Comparison of ENCODE assay signal across 8 cellular contexts in the genomic region with DNA sequence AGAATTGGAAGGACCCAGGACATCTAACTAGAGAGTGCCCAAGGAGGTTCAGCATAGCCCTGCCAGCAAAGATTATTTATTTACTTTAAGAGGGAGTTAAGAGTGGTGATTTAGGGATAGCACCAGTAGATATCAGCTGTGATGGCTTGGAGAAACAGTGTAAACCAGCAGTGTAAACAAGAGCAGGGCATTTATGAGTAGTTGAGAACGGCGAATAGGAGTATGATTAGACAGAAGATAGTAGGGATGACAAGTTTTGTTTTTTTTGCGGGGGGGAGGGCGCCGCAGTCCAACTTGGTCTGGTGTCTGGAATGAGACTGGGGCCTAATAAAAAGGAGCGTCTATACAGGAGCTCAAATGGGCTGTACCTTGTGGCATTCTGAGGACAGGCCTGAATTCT.
A peak's percentile ranks its signal among the peaks of the same experiment; 100 is the strongest.
DNase-seq lines count a peak whose midpoint lies in the region; ATAC-seq, FAIRE-seq and TF ChIP-seq lines count a peak whose summit lies in the region.
"Not testable (repeated sequence)": the region's sequence is repeated elsewhere in the genome, so short reads cannot be mapped to it uniquely, and the experiment has no call there.

No MANE protein-coding gene starts in this region.

- H3K56ac ChIP-seq in H1 (replicated peaks; ENCODE audit: insufficient read length, low read depth, low read length) = not testable (repeated sequence)

- not testable (repeated sequence) for H3K4me3 ChIP-seq in GM23338; H1 (ENCODE audit: extremely low read depth in 1 of 4, insufficient read depth in 2 of 4, low read depth in 3 of 4, low read length in 4 of 4); trophoblast cell (ENCODE audit: low read depth, low read length)

- not testable (repeated sequence) for H4K5ac ChIP-seq in H1 (ENCODE audit: insufficient read length, low read depth, low read length)

- not testable (repeated sequence) for H3K79me2 ChIP-seq in GM23338 (replicated peaks; ENCODE audit: insufficient read depth); H1 (ENCODE audit: control insufficient read depth in 1 of 2, insufficient read depth in 2 of 2, low read length in 2 of 2); trophoblast cell (ENCODE audit: control insufficient read depth, insufficient read depth, low read length, poor library complexity)

- H2BK20ac ChIP-seq in H1 (ENCODE audit: low read length) = not testable (repeated sequence)

- TF ChIP-seq RAD21 in H1 (IDR thresholded peaks at IDR 0.05 in 1 of 2, conservative IDR thresholded peaks at IDR 0.05 in 1 of 2; ENCODE audit: low read depth in 2 of 2, low read length in 2 of 2) = not testable (repeated sequence)

- H3K27me3 ChIP-seq in GM23338 (ENCODE audit: insufficient read depth); H1 (replicated peaks in 1 of 4; ENCODE audit: control insufficient read depth in 3 of 4, extremely low read depth in 1 of 4, insufficient read depth in 3 of 4, low read length in 3 of 4); trophoblast cell (ENCODE audit: insufficient read depth, low read length): not testable (repeated sequence)

- H3F3A ChIP-seq in GM23338 (replicated peaks; ENCODE audit: low read depth) = not testable (repeated sequence)

- not testable (repeated sequence) for ATAC-seq in GM23338, left lobe of liver

- POLR2A ChIA-PET in HEK293T (lab: Yijun Ruan, JAX) = not testable (repeated sequence)
- POLR2A ChIA-PET in H1 (lab: Charles Lee; ENCODE audit: partially characterized antibody) = interaction anchor here (0.8 kb wide), 2 partner anchors 9 to 19 kb away, joined by 3 read pairs; no protein-coding TSS in a partner anchor

- not testable (repeated sequence) for H3K23me2 ChIP-seq in H1 (ENCODE audit: low read depth, low read length)

- not testable (repeated sequence) for H2BK12ac ChIP-seq in H1 (ENCODE audit: low read depth, low read length); trophoblast cell (ENCODE audit: low read length)

- not testable (repeated sequence) for H3K18ac ChIP-seq in H1 (ENCODE audit: extremely low read depth, low read length); trophoblast cell (ENCODE audit: low read length)

- not testable (repeated sequence) for H2AK5ac ChIP-seq in H1 (ENCODE audit: low read depth, low read length); trophoblast cell (ENCODE audit: low read length)

- FAIRE-seq in H1 (lab: Jason Lieb, UNC) = not testable (repeated sequence)

- not testable (repeated sequence) for H3K9me3 Mint-ChIP-seq in GM23338

- not testable (repeated sequence) for TF ChIP-seq POLR2A in H1 (IDR thresholded peaks at IDR 0.05; ENCODE audit: control extremely low read depth in 1 of 2, low read depth in 2 of 2, low read length in 2 of 2)

- H3K79me1 ChIP-seq in H1 (ENCODE audit: low read depth, low read length); trophoblast cell (ENCODE audit: low read length): not testable (repeated sequence)

- H3K27ac Mint-ChIP-seq in GM23338 = not testable (repeated sequence)

- not testable (repeated sequence) for H3K4me2 ChIP-seq in GM23338; H1 (ENCODE audit: insufficient read depth in 1 of 2, low read depth in 2 of 2, low read length in 2 of 2); trophoblast cell (ENCODE audit: low read length)

- H3K27me3 Mint-ChIP-seq in GM23338 (ENCODE audit: insufficient read depth, low read depth, poor library complexity) = not testable (repeated sequence)

- not testable (repeated sequence) for TF ChIP-seq EP300 in H1 (IDR thresholded peaks at IDR 0.05; ENCODE audit: borderline replicate concordance in 1 of 2, low read depth in 2 of 2, low read length in 2 of 2)

- H2BK5ac ChIP-seq in H1 (ENCODE audit: low read depth, low read length) = peak overlapping the region; percentile 24; the same call in 1 of the 2 replicates
- H2BK5ac ChIP-seq in trophoblast cell (ENCODE audit: low read depth, low read length, poor library complexity) = not testable (repeated sequence)

- not testable (repeated sequence) for H4K91ac ChIP-seq in H1 (replicated peaks; ENCODE audit: insufficient read length, low read length); trophoblast cell (ENCODE audit: low read depth, low read length)

- not testable (repeated sequence) for H3K4me3 Mint-ChIP-seq in GM23338

- H3K14ac ChIP-seq in H1 (ENCODE audit: insufficient read length); trophoblast cell (ENCODE audit: low read length): not testable (repeated sequence)

- not testable (repeated sequence) for TF ChIP-seq CTCF in C4-2B (conservative IDR thresholded peaks at IDR 0.05); GM23338 (conservative IDR thresholded peaks at IDR 0.05; ENCODE audit: low read depth in 2 of 2); VCaP (conservative IDR thresholded peaks at IDR 0.05); H1 (IDR thresholded peaks at IDR 0.05; ENCODE audit: control extremely low read depth in 1 of 3, insufficient read depth in 1 of 3, low read depth in 1 of 3, low read length in 3 of 3)

- not testable (repeated sequence) for H2AFZ ChIP-seq in GM23338; H1 (ENCODE audit: low read length); trophoblast cell (ENCODE audit: insufficient read depth, low read length, poor library complexity)

- not testable (repeated sequence) for H3K9ac ChIP-seq in H1 (replicated peaks in 1 of 4; ENCODE audit: extremely low read depth in 1 of 4, low read depth in 3 of 4, low read length in 3 of 4); trophoblast cell (ENCODE audit: low read length)

- H3K23ac ChIP-seq in H1 (ENCODE audit: insufficient read length); trophoblast cell (ENCODE audit: low read length): not testable (repeated sequence)

- peak overlapping the region; percentile 77; the same call in 1 of the 2 replicates for H3K27ac ChIP-seq in C4-2B
- H3K27ac ChIP-seq in GM23338 (ENCODE audit: low read depth) = 0 out of 2 replicates have a peak overlapping the region, but pooled peaks have one; percentile 56
- H3K27ac ChIP-seq in VCaP = peak overlapping the region; percentile 87
- H3K27ac ChIP-seq in H1 (ENCODE audit: low read depth, low read length); trophoblast cell (ENCODE audit: low read depth, low read length): not testable (repeated sequence)

- H3K9me3 ChIP-seq in H1 (ENCODE audit: insufficient read depth in 2 of 2, low read depth in 1 of 2, low read length in 1 of 2); trophoblast cell (ENCODE audit: insufficient read depth, low read depth, low read length): not testable (repeated sequence)

- H2BK15ac ChIP-seq in H1 (ENCODE audit: low read length) = not testable (repeated sequence)

- H4K12ac ChIP-seq in trophoblast cell (ENCODE audit: low read depth, low read length) = not testable (repeated sequence)

- not testable (repeated sequence) for H4K8ac ChIP-seq in H1 (ENCODE audit: extremely low read depth, insufficient read depth, low read length); trophoblast cell (ENCODE audit: low read depth, low read length)

- H3K36me3 Mint-ChIP-seq in GM23338 (ENCODE audit: low read depth) = not testable (repeated sequence)

- CTCF ChIA-PET in HEK293T (lab: Yijun Ruan, JAX) = not testable (repeated sequence)
- CTCF ChIA-PET in H1 (lab: Charles Lee; ENCODE audit: partially characterized antibody) = interaction anchor here (0.6 kb wide), 2 partner anchors 43 to 1177 kb away, joined by 3 to 4 read pairs; no protein-coding TSS in a partner anchor

- not testable (repeated sequence) for H4K20me1 ChIP-seq in GM23338 (replicated peaks; ENCODE audit: insufficient read depth); H1 (replicated peaks in 1 of 2; ENCODE audit: control insufficient read depth in 1 of 2, insufficient read depth in 2 of 2, low read length in 2 of 2)

- DNase-seq in GM23338 (ENCODE audit: low spot score); HEK293T (ENCODE audit: extremely low spot score); trophoblast cell: not testable (repeated sequence)
- peak in 1 of 2 experiments; percentile 22 for DNase-seq in H1 (ENCODE audit: low read depth in 1 of 2, low spot score in 2 of 2)
- peak; percentile 3 for DNase-seq in left lobe of liver (ENCODE audit: low spot score)
- peak; percentile 18 for DNase-seq in ureter (ENCODE audit: low spot score)

- peaks cover 42% of the 10 kb centered on the region for H3K4me1 ChIP-seq in GM23338 (ENCODE audit: insufficient read depth)
- not testable (repeated sequence) for H3K4me1 ChIP-seq in H1 (replicated peaks in 1 of 4; ENCODE audit: control insufficient read depth in 3 of 4, insufficient read depth in 4 of 4, low read length in 3 of 4)
- peaks cover 13 to 17% of the 10 kb centered on the region in 2 experiments for H3K4me1 ChIP-seq in trophoblast cell (ENCODE audit: control insufficient read depth in 1 of 2, insufficient read depth in 2 of 2, low read length in 2 of 2)

- not testable (repeated sequence) for H3K4ac ChIP-seq in H1 (replicated peaks; ENCODE audit: insufficient read length, low read depth, low read length); trophoblast cell (ENCODE audit: low read depth, low read length)

- not testable (repeated sequence) for H3K36me3 ChIP-seq in GM23338 (ENCODE audit: insufficient read depth); H1 (ENCODE audit: control insufficient read depth in 2 of 4, insufficient read depth in 4 of 4, low read length in 3 of 4); trophoblast cell (ENCODE audit: control insufficient read depth in 1 of 2, insufficient read depth in 2 of 2, low read length in 2 of 2)

- H3K4me1 Mint-ChIP-seq in GM23338 = peaks cover 36% of the 10 kb centered on the region

- 92 to 100% methylated on average over 2 to 6 of the region's 6 CpGs for WGBS in H1 (ENCODE audit: extremely low coverage in 1 of 2, insufficient coverage in 1 of 2, insufficient read length in 1 of 2, insufficient replicate concordance in 2 of 2, low coverage in 1 of 2, low lambda C conversion rate in 2 of 2, missing lambda C conversion rate in 1 of 2), 2 experiments
- WGBS in trophoblast cell (ENCODE audit: extremely low coverage, insufficient coverage, insufficient read length) = 100% methylated on average over 3 of the region's 6 CpGs

- H3K9me2 ChIP-seq in GM23338 (ENCODE audit: insufficient read depth) = not testable (repeated sequence)

- not testable (repeated sequence) for H2BK120ac ChIP-seq in H1 (replicated peaks; ENCODE audit: low read depth, low read length)
- H2BK120ac ChIP-seq in trophoblast cell (ENCODE audit: insufficient read depth, low read length, poor library complexity) = peak overlapping the region; percentile 48
